In genomic region chr6:95574811-95575210, GRCh38 we compare ENCODE assay signal across 9 cellular contexts. TPM values are rescaled to one million over a fixed set of nuclear protein-coding genes. Genes with fewer than 3 reads are reported as not detected.
DNase-seq lines count a peak whose midpoint lies in the region; ATAC-seq and TF ChIP-seq lines count a peak whose summit lies in the region.
"Had no signal": no experiment of that assay in that cellular context is flagged by ENCODE, and none has a peak within 500 bp of the region (broad histone marks: within the 10 kb centered on the region; RNA-seq: fewer than 3 reads in every experiment).

No MANE protein-coding gene starts in this region.

- peaks cover 6% of the 10 kb centered on the region for H3F3A ChIP-seq in DOHH2 (ENCODE audit: control insufficient read depth, insufficient read depth)

- no peaks in the 10 kb centered on the region for H3K27me3 Mint-ChIP-seq in natural killer cell (ENCODE audit: low read depth in 2 of 2)

- TF ChIP-seq CTCF in DOHH2 (IDR thresholded peaks at IDR 0.05; ENCODE audit: low read depth, low read length, poor library complexity, severe bottlenecking) (no peak), ascending aorta (IDR thresholded peaks at IDR 0.05) (no peak), natural killer cell (IDR thresholded peaks at IDR 0.05) (no peak)

- no peaks in the 10 kb centered on the region for H3K27me3 ChIP-seq in DOHH2 (ENCODE audit: control insufficient read depth, low read length)
- no peaks in the 10 kb centered on the region for H3K27me3 ChIP-seq in ascending aorta
- H3K27me3 ChIP-seq: suprapubic skin had no signal

- peaks cover 43% of the 10 kb centered on the region in 2 donors for H3K4me1 Mint-ChIP-seq in natural killer cell

- H3K4me3 Mint-ChIP-seq in natural killer cell: peak overlapping the region; percentile 97

- H3K27ac ChIP-seq in DOHH2 (ENCODE audit: low read depth, low read length) (no peak overlapping the region), ascending aorta (no peak overlapping the region)
- H3K27ac ChIP-seq: suprapubic skin had no signal

- H3K9me3 ChIP-seq in DOHH2 (ENCODE audit: control insufficient read depth, insufficient read depth, low read length): no peaks in the 10 kb centered on the region
- no peaks in the 10 kb centered on the region for H3K9me3 ChIP-seq in ascending aorta
- H3K9me3 ChIP-seq: suprapubic skin had no signal

- no peaks in the 10 kb centered on the region for H3K36me3 Mint-ChIP-seq in natural killer cell

- no peaks in the 10 kb centered on the region for H3K9me2 ChIP-seq in DOHH2 (replicated peaks; ENCODE audit: control insufficient read depth, low read length)

- no peaks in the 10 kb centered on the region for H3K9me3 Mint-ChIP-seq in natural killer cell

- ATAC-seq in natural killer cell (no peak), GM18867 (IDR thresholded peaks at IDR 0.05; ENCODE audit: unreplicated experiment) (no peak), left cardiac atrium (no peak)

- H3K4me1 ChIP-seq in DOHH2 (ENCODE audit: control insufficient read depth, low read length) (peaks cover 28% of the 10 kb centered on the region), ascending aorta (peaks cover 0 to 18% of the 10 kb centered on the region in 2 donors)

- intact Hi-C loops in ascending aorta (cut with DNase I) (loop anchor here (10.0 kb wide), 2 partner anchors 950 to 1480 kb away; partner anchors contain the start of gene UFL1), natural killer cell (cut with micrococcal nuclease) (loop anchor here (5.0 kb wide), 3 partner anchors 947 to 1707 kb away; partner anchors contain the start of genes KLHL32, MMS22L and UFL1), head of caudate nucleus (cut with DNase I) (no loop called here), left cardiac atrium (cut with DNase I) (no loop called here)

- no peaks in the 10 kb centered on the region for H4K20me1 ChIP-seq in DOHH2 (ENCODE audit: control insufficient read depth, insufficient read depth, low read depth, low read length)

- H3K4me2 ChIP-seq in DOHH2 (ENCODE audit: low read length): peak overlapping the region; percentile 84

- peak overlapping the region; percentile 88 for H3K4me3 ChIP-seq in DOHH2 (ENCODE audit: low read length)
- peak overlapping the region; percentile 4 to 89 for H3K4me3 ChIP-seq in ascending aorta
- H3K4me3 ChIP-seq: suprapubic skin had no signal

- DNase-seq in LHCN-M2 (ENCODE audit: low read depth) (peak; percentile 50), ascending aorta (ENCODE audit: low spot score in 2 of 2) (no peak), natural killer cell (no peak), head of caudate nucleus (no peak), left cardiac atrium (no peak)
- DNase-seq: NCI-H146 had no signal

- H3K27ac Mint-ChIP-seq in natural killer cell: peak overlapping the region; percentile 97 to 99

- H3K36me3 ChIP-seq in DOHH2 (ENCODE audit: control insufficient read depth, low read length) (peaks cover 14% of the 10 kb centered on the region), ascending aorta (no peaks in the 10 kb centered on the region)
- H3K36me3 ChIP-seq: suprapubic skin had no signal

- peaks cover 64% of the 10 kb centered on the region for H3K79me2 ChIP-seq in DOHH2 (ENCODE audit: control insufficient read depth, low read length)

RNA-seq across cellular contexts. Expression of gene MANEA, which starts 2.5 kb away (rescaled TPM):
- total RNA-seq in LHCN-M2 (2014; rRNA removed): 16.7 and 20.9 TPM in 2 replicates
- 2.3 TPM for polyA plus RNA-seq in LHCN-M2 (2012)
- 1.9 TPM for total RNA-seq in ascending aorta
- 10 to 100 TPM in 1 of 3 donors, 1 to 10 TPM in 2; 4.7 to 10.6 (median 5.7) TPM for total RNA-seq in natural killer cell
- 10 to 100 TPM in 1 of 2 donors, 1 to 10 TPM in 1; 7.2 to 10.2 TPM for total RNA-seq in left cardiac atrium

Comparison
In these comparisons a context has a peak if more than half of its experiments do, and no peak if none do; other contexts are left out.
1. intact Hi-C loops: an anchor here in ascending aorta (10.0 kb wide) and natural killer cell (5.0 kb wide); none called in head of caudate nucleus and left cardiac atrium.